In genomic region chr6:1491025-1491424, GRCh38 we compare ENCODE assay signal across 29 cellular contexts.
"Had no signal": no experiment of that assay in that cellular context is flagged by ENCODE, and none has a peak within 500 bp of the region (broad histone marks: within the 10 kb centered on the region; RNA-seq: fewer than 3 reads in every experiment).

No MANE protein-coding gene starts in this region.

- H3K27me3 ChIP-seq: adrenal gland, ascending aorta, breast epithelium, cardiac muscle cell, colonic mucosa had no signal

- DNase-seq: activated CD4-positive, alpha-beta memory T cell treated with anti-CD3 and anti-CD28 coated beads for 36 hours; activated CD4-positive, alpha-beta T cell treated with anti-CD3 and anti-CD28 coated beads for 36 hours; activated CD4-positive, alpha-beta T cell treated with anti-CD3 and anti-CD28 coated beads, Interleukin-2, amount 10 ng/mL, durations not matched to agents 24 days and 14 days; activated CD4-positive, CD25-positive, alpha-beta regulatory T cell; activated CD4-positive, CD25-positive, alpha-beta regulatory T cell treated with anti-CD3 and anti-CD28 coated beads, Interleukin-2, amount 50 U/mL, for 72 hours; activated CD8-positive, alpha-beta memory T cell treated with anti-CD3 and anti-CD28 coated beads, Interleukin-2, amount 10 ng/mL, durations not matched to agents 7 days and 5 days; activated CD8-positive, alpha-beta memory T cell treated with anti-CD3 and anti-CD28 coated beads, Interleukin-2, amount 50 U/mL, for 4 hours; activated CD8-positive, alpha-beta T cell treated with anti-CD3 and anti-CD28 coated beads, Interleukin-2, amount 10 ng/mL, durations not matched to agents 7 days and 5 days; activated effector memory CD4-positive, alpha-beta T cell treated with anti-CD3 and anti-CD28 coated beads, Interleukin-2, amount 50 U/mL, for 16 hours; activated naive CD4-positive, alpha-beta T cell treated with anti-CD3 and anti-CD28 coated beads for 36 hours; activated naive CD8-positive, alpha-beta T cell treated with anti-CD3 and anti-CD28 coated beads for 36 hours; activated naive CD8-positive, alpha-beta T cell treated with anti-CD3 and anti-CD28 coated beads, Interleukin-2, amount 50 U/mL, for 24 hours; activated T-cell treated with anti-CD3 and anti-CD28 coated beads, Interleukin-2, amount 50 U/mL, for 1 hour; activated T-cell treated with anti-CD3 and anti-CD28 coated beads, Interleukin-2, amount 50 U/mL, for 48 hours; adrenal gland; amygdala; central memory CD4-positive, alpha-beta T cell; cerebellar nuclear complex; colonic mucosa; effector CD8-positive, alpha-beta T cell; foreskin fibroblast; T-helper 1 cell; T-helper 17 cell; T1000 had no signal

- H3K4me3 ChIP-seq: adrenal gland, ascending aorta, breast epithelium, cardiac muscle cell, colonic mucosa had no signal

- H3K9me3 ChIP-seq: adrenal gland, colonic mucosa had no signal

- ATAC-seq: activated CD4-positive, alpha-beta T cell treated with anti-CD3 and anti-CD28 coated beads for 36 hours; activated CD8-positive, alpha-beta memory T cell treated with anti-CD3 and anti-CD28 coated beads, Interleukin-2, amount 10 ng/mL, durations not matched to agents 7 days and 5 days; activated CD8-positive, alpha-beta T cell treated with anti-CD3 and anti-CD28 coated beads, Interleukin-2, amount 10 ng/mL, durations not matched to agents 7 days and 5 days; activated naive CD8-positive, alpha-beta T cell treated with anti-CD3 and anti-CD28 coated beads, Interleukin-2, amount 50 U/mL, for 24 hours; esophagus mucosa; T-helper 17 cell had no signal

- H3K4me1 ChIP-seq: adrenal gland, ascending aorta, breast epithelium, colonic mucosa had no signal

- H3K27ac ChIP-seq: adrenal gland, ascending aorta, breast epithelium, cardiac muscle cell, colonic mucosa had no signal

- FAIRE-seq: frontal cortex had no signal

- H3K36me3 ChIP-seq: adrenal gland, ascending aorta, breast epithelium, cardiac muscle cell, colonic mucosa had no signal
